In the genomic region with DNA sequence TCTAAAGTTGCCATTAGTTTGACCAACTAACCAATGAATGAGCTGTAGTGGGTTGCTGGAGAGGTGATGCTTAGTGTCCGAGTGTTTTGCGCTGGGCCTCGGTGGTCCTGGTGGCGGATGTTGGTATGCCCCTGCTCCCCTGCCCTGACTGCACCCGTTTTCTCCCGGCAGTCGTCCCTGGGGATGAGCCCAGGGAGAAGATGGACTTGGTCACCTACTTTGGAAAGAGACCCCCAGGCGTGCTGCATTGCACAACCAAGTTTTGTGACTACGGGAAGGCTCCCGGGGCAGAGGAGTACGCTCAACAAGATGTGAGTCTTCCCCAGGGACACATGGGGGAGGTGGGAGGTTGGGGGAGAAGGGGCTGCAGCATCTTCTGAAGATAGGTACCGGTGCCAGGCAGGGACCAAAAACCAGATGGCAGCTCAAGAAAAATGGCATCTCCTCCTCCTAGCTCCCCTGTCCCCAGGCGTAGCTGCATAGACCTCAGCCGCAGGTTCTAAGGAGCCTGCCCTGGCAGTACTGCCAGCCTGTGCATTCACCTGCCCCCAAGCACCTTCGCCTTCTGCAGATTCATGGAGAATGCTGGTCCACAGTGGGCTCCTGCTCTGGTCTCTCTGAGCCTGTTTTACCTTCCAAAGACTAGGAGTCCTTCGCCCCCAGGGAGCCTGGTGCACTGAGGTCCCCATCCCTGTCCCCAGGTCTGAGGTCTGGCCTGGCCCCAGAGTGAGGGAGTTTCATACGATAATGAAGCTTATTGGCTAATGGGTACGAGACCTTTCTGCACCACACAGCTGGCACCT, we compare ENCODE assay signal across 15 cellular contexts. TPM values are rescaled to one million over a fixed set of nuclear protein-coding genes. Genes with fewer than 3 reads are reported as not detected.
DNase-seq lines count a peak whose midpoint lies in the region; TF ChIP-seq lines count a peak whose summit lies in the region.
"Had no signal": no experiment of that assay in that cellular context is flagged by ENCODE, and none has a peak within 500 bp of the region (broad histone marks: within the 10 kb centered on the region; RNA-seq: fewer than 3 reads in every experiment).

No MANE protein-coding gene starts in this region.

- peaks cover 74% of the 10 kb centered on the region for H3K36me3 Mint-ChIP-seq in endodermal cell (ENCODE audit: low read depth)
- peaks cover 73% of the 10 kb centered on the region for H3K36me3 Mint-ChIP-seq in activated CD4-positive, alpha-beta memory T cell treated with anti-CD3 and anti-CD28 coated beads, Interleukin-2, amount 10 ng/mL, durations not matched to agents 7 days and 5 days (ENCODE audit: low read depth)

- 91 to 98% methylated on average over 13 to 18 of the region's 18 CpGs for WGBS in endodermal cell (ENCODE audit: insufficient coverage in 1 of 2, insufficient read length in 1 of 2), 2 experiments

- H3K79me2 ChIP-seq in Karpas-422 (ENCODE audit: low read length) = peaks cover 46% of the 10 kb centered on the region

- peaks cover 55% of the 10 kb centered on the region for H4K20me1 ChIP-seq in Karpas-422 (ENCODE audit: insufficient read depth, low read depth, low read length)

- no peaks in the 10 kb centered on the region for H3K27me3 ChIP-seq in Karpas-422 (ENCODE audit: low read length)
- H3K27me3 ChIP-seq in endodermal cell (ENCODE audit: control insufficient read depth, insufficient read depth, low read length, poor library complexity, severe bottlenecking) = no peaks in the 10 kb centered on the region

- TF ChIP-seq CTCF in C4-2B (conservative IDR thresholded peaks at IDR 0.05) (no peak), endodermal cell (conservative IDR thresholded peaks at IDR 0.05) (peak; percentile 17)

- POLR2A ChIA-PET in activated CD4-positive, alpha-beta memory T cell treated with anti-CD3 and anti-CD28 coated beads, Interleukin-2, amount 10 ng/mL, durations not matched to agents 7 days and 5 days (lab: Charles Lee) = interaction anchor here (0.9 to 1.6 kb wide), 5 partner anchors 12 to 54 kb away, joined by 3 to 4 read pairs (median 3); a partner anchor contains a TSS

- peaks cover 6% of the 10 kb centered on the region for H3K4me1 Mint-ChIP-seq in endodermal cell
- peaks cover 50% of the 10 kb centered on the region for H3K4me1 Mint-ChIP-seq in activated CD4-positive, alpha-beta memory T cell treated with anti-CD3 and anti-CD28 coated beads, Interleukin-2, amount 10 ng/mL, durations not matched to agents 7 days and 5 days

- H3K9me2 ChIP-seq in Karpas-422 (replicated peaks; ENCODE audit: insufficient read depth, low read length) = no peaks in the 10 kb centered on the region

- H3K27ac ChIP-seq in C4-2B (peak overlapping the region; percentile 77), Karpas-422 (ENCODE audit: low read length) (no peak overlapping the region), endodermal cell (ENCODE audit: low read depth, low read length) (no peak overlapping the region)

- H3K9me3 Mint-ChIP-seq in endodermal cell = no peaks in the 10 kb centered on the region
- no peaks in the 10 kb centered on the region for H3K9me3 Mint-ChIP-seq in activated CD4-positive, alpha-beta memory T cell treated with anti-CD3 and anti-CD28 coated beads, Interleukin-2, amount 10 ng/mL, durations not matched to agents 7 days and 5 days
- H3K9me3 Mint-ChIP-seq: activated CD4-positive, alpha-beta T cell treated with anti-CD3 and anti-CD28 coated beads, Interleukin-2, amount 10 ng/mL, durations not matched to agents 7 days and 5 days; naive thymus-derived CD8-positive, alpha-beta T cell; T-helper 2 cell treated with Interferon-gamma antibody and Interleukin-4, amounts not matched to agents 5 μg/mL and 100 μg/mL, for 36 hours had no signal

- H3K4me3 Mint-ChIP-seq in endodermal cell = no peak overlapping the region
- no peak overlapping the region for H3K4me3 Mint-ChIP-seq in activated CD4-positive, alpha-beta memory T cell treated with anti-CD3 and anti-CD28 coated beads, Interleukin-2, amount 10 ng/mL, durations not matched to agents 7 days and 5 days
- H3K4me3 Mint-ChIP-seq: activated CD4-positive, alpha-beta T cell treated with anti-CD3 and anti-CD28 coated beads, Interleukin-2, amount 10 ng/mL, durations not matched to agents 7 days and 5 days; T-helper 2 cell treated with Interferon-gamma antibody and Interleukin-4, amounts not matched to agents 5 μg/mL and 100 μg/mL, for 36 hours had no signal

- H3K9ac ChIP-seq in Karpas-422 (ENCODE audit: low read length) = no peak overlapping the region
- H3K9ac ChIP-seq in endodermal cell (ENCODE audit: extremely low read depth, low read length, poor library complexity, severe bottlenecking) = no peak overlapping the region

- H2AFZ ChIP-seq in Karpas-422 (ENCODE audit: low read length) = no peak overlapping the region

- no peaks in the 10 kb centered on the region for H3K9me3 ChIP-seq in Karpas-422 (ENCODE audit: low read length)
- H3K9me3 ChIP-seq in endodermal cell (ENCODE audit: control insufficient read depth, low read length) = no peaks in the 10 kb centered on the region

- peaks cover 44% of the 10 kb centered on the region for H3K36me3 ChIP-seq in Karpas-422 (ENCODE audit: insufficient read depth, low read length)
- H3K36me3 ChIP-seq in endodermal cell (ENCODE audit: control insufficient read depth, insufficient read depth, low read length) = peaks cover 79% of the 10 kb centered on the region

- peaks cover 28% of the 10 kb centered on the region for H3K4me1 ChIP-seq in Karpas-422 (ENCODE audit: low read length)
- no peaks in the 10 kb centered on the region for H3K4me1 ChIP-seq in endodermal cell (ENCODE audit: control insufficient read depth, insufficient read depth, low read length)

- no peak overlapping the region for H3K27ac Mint-ChIP-seq in endodermal cell
- no peak overlapping the region for H3K27ac Mint-ChIP-seq in activated CD4-positive, alpha-beta memory T cell treated with anti-CD3 and anti-CD28 coated beads, Interleukin-2, amount 10 ng/mL, durations not matched to agents 7 days and 5 days
- H3K27ac Mint-ChIP-seq: activated CD4-positive, alpha-beta T cell treated with anti-CD3 and anti-CD28 coated beads, Interleukin-2, amount 10 ng/mL, durations not matched to agents 7 days and 5 days; T-helper 2 cell treated with Interferon-gamma antibody and Interleukin-4, amounts not matched to agents 5 μg/mL and 100 μg/mL, for 36 hours had no signal

- H3K27me3 Mint-ChIP-seq in endodermal cell (ENCODE audit: insufficient read depth) = no peaks in the 10 kb centered on the region
- H3K27me3 Mint-ChIP-seq in activated CD4-positive, alpha-beta memory T cell treated with anti-CD3 and anti-CD28 coated beads, Interleukin-2, amount 10 ng/mL, durations not matched to agents 7 days and 5 days = no peaks in the 10 kb centered on the region
- H3K27me3 Mint-ChIP-seq: activated CD4-positive, alpha-beta T cell treated with anti-CD3 and anti-CD28 coated beads, Interleukin-2, amount 10 ng/mL, durations not matched to agents 7 days and 5 days; naive thymus-derived CD8-positive, alpha-beta T cell had no signal

- H3K4me3 ChIP-seq in Karpas-422 (ENCODE audit: low read length) = no peak overlapping the region
- no peak overlapping the region for H3K4me3 ChIP-seq in endodermal cell (ENCODE audit: low read length)

- CTCF ChIA-PET in activated CD4-positive, alpha-beta memory T cell treated with anti-CD3 and anti-CD28 coated beads, Interleukin-2, amount 10 ng/mL, durations not matched to agents 7 days and 5 days (lab: Charles Lee) = no interaction called here

- DNase-seq in Karpas-422 (peak; percentile 38), endodermal cell (no peak), posterior vena cava (ENCODE audit: low spot score) (peak; percentile 64), middle frontal gyrus (ENCODE audit: extremely low spot score, low spot score) (no peak), C1 segment of cervical spinal cord (lab: John Stamatoyannopoulos, UW) (no peak), NCI-H345 (lab: John Stamatoyannopoulos, UW) (no peak)
- DNase-seq in activated CD4-positive, alpha-beta memory T cell treated with anti-CD3 and anti-CD28 coated beads, Interleukin-2, amount 10 ng/mL, durations not matched to agents 7 days and 5 days = no peak
- DNase-seq: activated CD4-positive, alpha-beta T cell treated with anti-CD3 and anti-CD28 coated beads, Interleukin-2, amount 10 ng/mL, durations not matched to agents 7 days and 5 days; amniotic stem cell; hippocampal formation; naive thymus-derived CD8-positive, alpha-beta T cell; NCI-H748 treated with DMSO at 0.1 percent for 48 hours; stimulated activated naive CD4-positive, alpha-beta T cell treated with Interleukin-2 at 50 U/mL for 16 hours had no signal

- intact Hi-C loops in posterior vena cava (cut with DNase I) = loop anchor here in 1 of 2 donors (10.0 kb wide), 1 partner anchor 963 kb away; no protein-coding TSS in a partner anchor

- H3K4me2 ChIP-seq in Karpas-422 (ENCODE audit: low read depth, low read length, poor library complexity, severe bottlenecking) = no peak overlapping the region

RNA-seq across cellular contexts. Expression of a gene that starts 5.3 kb away (rescaled TPM):
- total RNA-seq in Karpas-422 (2014; rRNA removed; shearing (Covaris generic); ENCODE audit: low replicate concordance) = 41.3 and 79.1 TPM in 2 replicates
- total RNA-seq in endodermal cell (10 to 100 TPM; 64.3 to 79.6 TPM), posterior vena cava (10 to 100 TPM; 53.6 to 53.9 TPM)
- polyA plus RNA-seq in endodermal cell (2013, experiment 1 of 2) = 57.7 TPM
- 55.6 TPM for polyA plus RNA-seq in endodermal cell (2013, experiment 2 of 2)
- 10 to 100 TPM; 89.8 to 91.0 TPM for total RNA-seq in activated CD4-positive, alpha-beta memory T cell treated with anti-CD3 and anti-CD28 coated beads, Interleukin-2, amount 10 ng/mL, durations not matched to agents 7 days and 5 days

RNA-seq across cellular contexts. Expression of a gene that starts 41.5 kb away (rescaled TPM):
- total RNA-seq in Karpas-422 (2014; rRNA removed; shearing (Covaris generic); ENCODE audit: low replicate concordance) = 0.67 and 1.0 TPM in 2 replicates
- total RNA-seq in endodermal cell (1 to 10 TPM; 3.9 to 4.7 TPM), posterior vena cava (1 to 10 TPM in 1 of 2 donors, under 1 TPM in 1; 0.74 to 1.2 TPM)
- polyA plus RNA-seq in endodermal cell (2013, experiment 1 of 2) = 4.5 TPM
- 4.1 TPM for polyA plus RNA-seq in endodermal cell (2013, experiment 2 of 2)
- 1 to 10 TPM; 1.7 to 2.0 TPM for total RNA-seq in activated CD4-positive, alpha-beta memory T cell treated with anti-CD3 and anti-CD28 coated beads, Interleukin-2, amount 10 ng/mL, durations not matched to agents 7 days and 5 days
- total RNA-seq: naive thymus-derived CD8-positive, alpha-beta T cell had no signal

RNA-seq across cellular contexts. Expression of a gene that starts 45.3 kb away (rescaled TPM):
- 56.1 and 64.1 TPM in 2 replicates for total RNA-seq in Karpas-422 (2014; rRNA removed; shearing (Covaris generic); ENCODE audit: low replicate concordance)
- total RNA-seq in endodermal cell (100 to 1,000 TPM; 112 to 116 TPM), posterior vena cava (10 to 100 TPM; 57.0 TPM)
- 90.7 TPM for polyA plus RNA-seq in endodermal cell (2013, experiment 1 of 2)
- polyA plus RNA-seq in endodermal cell (2013, experiment 2 of 2) = 88.3 TPM
- total RNA-seq in activated CD4-positive, alpha-beta memory T cell treated with anti-CD3 and anti-CD28 coated beads, Interleukin-2, amount 10 ng/mL, durations not matched to agents 7 days and 5 days = 10 to 100 TPM; 88.7 to 95.1 TPM

RNA-seq across cellular contexts. Expression of a gene that starts 48.0 kb away (rescaled TPM):
- 28.4 and 44.9 TPM in 2 replicates for total RNA-seq in Karpas-422 (2014; rRNA removed; shearing (Covaris generic); ENCODE audit: low replicate concordance)
- total RNA-seq in endodermal cell (10 to 100 TPM; 48.0 to 51.2 TPM), posterior vena cava (10 to 100 TPM; 28.3 TPM)
- polyA plus RNA-seq in endodermal cell (2013, experiment 1 of 2) = 58.2 TPM
- polyA plus RNA-seq in endodermal cell (2013, experiment 2 of 2) = 53.7 TPM
- 10 to 100 TPM; 21.3 to 22.7 TPM for total RNA-seq in activated CD4-positive, alpha-beta memory T cell treated with anti-CD3 and anti-CD28 coated beads, Interleukin-2, amount 10 ng/mL, durations not matched to agents 7 days and 5 days

RNA-seq across cellular contexts. Expression of a gene that starts 53.2 kb away (rescaled TPM):
- total RNA-seq in Karpas-422 (2014; rRNA removed; shearing (Covaris generic); ENCODE audit: low replicate concordance) = 173 and 212 TPM in 2 replicates
- total RNA-seq in endodermal cell = 100 to 1,000 TPM; 261 to 304 TPM
- 223 TPM for polyA plus RNA-seq in endodermal cell (2013, experiment 1 of 2)
- 225 TPM for polyA plus RNA-seq in endodermal cell (2013, experiment 2 of 2)
- total RNA-seq in posterior vena cava = 100 to 1,000 TPM in 1 of 2 donors, 10 to 100 TPM in 1; 97.5 to 101 TPM
- total RNA-seq in activated CD4-positive, alpha-beta memory T cell treated with anti-CD3 and anti-CD28 coated beads, Interleukin-2, amount 10 ng/mL, durations not matched to agents 7 days and 5 days = 100 to 1,000 TPM; 177 to 183 TPM

Comparison
In these comparisons a context has a peak if more than half of its experiments do, and no peak if none do; other contexts are left out.
1. DNase-seq: peak in Karpas-422 (single experiment) and posterior vena cava (single experiment); none in endodermal cell (single experiment), middle frontal gyrus (single experiment), C1 segment of cervical spinal cord (0 of 14), NCI-H345 (single experiment) and activated CD4-positive, alpha-beta memory T cell treated with anti-CD3 and anti-CD28 coated beads, Interleukin-2, amount 10 ng/mL, durations not matched to agents 7 days and 5 days (single experiment).